10 cellular contexts compared by ENCODE assay signal in genomic region chr14:103607822-103608221, GRCh38. TPM values are rescaled to one million over a fixed set of nuclear protein-coding genes. Genes with fewer than 3 reads are reported as not detected.
DNase-seq lines count a peak whose midpoint lies in the region; ATAC-seq and TF ChIP-seq lines count a peak whose summit lies in the region.
"Had no signal": no experiment of that assay in that cellular context is flagged by ENCODE, and none has a peak within 500 bp of the region (broad histone marks: within the 10 kb centered on the region; RNA-seq: fewer than 3 reads in every experiment).

No MANE protein-coding gene starts in this region.

- TF ChIP-seq POLR2A in breast epithelium (IDR thresholded peaks at IDR 0.05) (no peak), right lobe of liver (IDR thresholded peaks at IDR 0.05) (no peak)

- H3K79me2 ChIP-seq in mammary epithelial cell (ENCODE audit: insufficient read depth, low read length): no peaks in the 10 kb centered on the region

- CTCF ChIA-PET in mammary epithelial cell (lab: Charles Lee; ENCODE audit: low non-redundant PET): no interaction called here
- CTCF ChIA-PET in activated CD4-positive, alpha-beta memory T cell treated with anti-CD3 and anti-CD28 coated beads for 36 hours (lab: Charles Lee): interaction anchor here (1.0 to 1.8 kb wide), 3 partner anchors 45 to 293 kb away, joined by 3 to 4 read pairs (median 3); no protein-coding TSS in a partner anchor

- DNase-seq in breast epithelium (ENCODE audit: low spot score in 2 of 2) (no peak), mammary epithelial cell (no peak), right lobe of liver (no peak), ureter (ENCODE audit: low spot score) (no peak)
- DNase-seq in activated CD4-positive, alpha-beta memory T cell treated with anti-CD3 and anti-CD28 coated beads for 36 hours: no peak
- DNase-seq: cortex of kidney had no signal

- ATAC-seq in right lobe of liver (peak in 3 of 4 donors; percentile 9 to 12 (median 12)), HG03139 (IDR thresholded peaks at IDR 0.05; ENCODE audit: unreplicated experiment) (no peak), esophagus mucosa (no peak)

- H2AFZ ChIP-seq in mammary epithelial cell (ENCODE audit: low read depth, low read length): no peak overlapping the region

- intact Hi-C loops in breast epithelium (cut with DNase I; ENCODE audit: low total_unique reads): no loop called here
- intact Hi-C loops in mammary epithelial cell (cut with micrococcal nuclease): no loop called here
- intact Hi-C loops in activated CD4-positive, alpha-beta memory T cell treated with anti-CD3 and anti-CD28 coated beads for 36 hours (cut with micrococcal nuclease): no loop called here
- intact Hi-C loops in right lobe of liver (cut with DNase I): no loop called here

- POLR2A ChIA-PET in activated CD4-positive, alpha-beta memory T cell treated with anti-CD3 and anti-CD28 coated beads for 36 hours (lab: Charles Lee): interaction anchor here (0.7 kb wide), 1 partner anchor 11 kb away, joined by 3 read pairs; no protein-coding TSS in a partner anchor

- H3K4me3 ChIP-seq in breast epithelium (peak overlapping the region; percentile 9 to 53 (median 20)), mammary epithelial cell (replicated peaks in 1 of 3; ENCODE audit: insufficient read depth in 1 of 3, low read depth in 2 of 3, low read length in 3 of 3) (no peak overlapping the region), right lobe of liver (no peak overlapping the region)
- H3K4me3 ChIP-seq: K562 had no signal

- no peak overlapping the region for H3K4me2 ChIP-seq in mammary epithelial cell (ENCODE audit: insufficient read depth, low read depth, low read length)

- peak overlapping the region; percentile 48 for H3K4me3 Mint-ChIP-seq in activated CD4-positive, alpha-beta memory T cell treated with anti-CD3 and anti-CD28 coated beads for 36 hours

- peaks cover 11% of the 10 kb centered on the region for H3K9me3 Mint-ChIP-seq in activated CD4-positive, alpha-beta memory T cell treated with anti-CD3 and anti-CD28 coated beads for 36 hours

- dilution Hi-C loops in mammary epithelial cell (cut with HindIII; ENCODE audit: low sequenced_read_pairs): no loop called here

- H3K9me3 ChIP-seq in breast epithelium (peaks cover 7 to 8% of the 10 kb centered on the region in 2 donors), mammary epithelial cell (replicated peaks; ENCODE audit: insufficient read depth, low read length) (peaks cover 8% of the 10 kb centered on the region), right lobe of liver (peaks cover 0 to 6% (median 2%) of the 10 kb centered on the region in 4 donors)

- H4K20me1 ChIP-seq in mammary epithelial cell (ENCODE audit: insufficient read depth, low read length): no peaks in the 10 kb centered on the region

- H3K4me1 ChIP-seq in breast epithelium (peaks cover 0 to 10% of the 10 kb centered on the region in 2 donors), mammary epithelial cell (ENCODE audit: insufficient read depth, low read length) (peaks cover 10% of the 10 kb centered on the region), right lobe of liver (no peaks in the 10 kb centered on the region)

- BruUV-seq in mammary epithelial cell (replicated peaks; lab: Mats Ljungman, UMichigan): no TSS peak

- H3K4me1 Mint-ChIP-seq in activated CD4-positive, alpha-beta memory T cell treated with anti-CD3 and anti-CD28 coated beads for 36 hours (ENCODE audit: low read depth): peaks cover 16% of the 10 kb centered on the region

- H3K27ac Mint-ChIP-seq in activated CD4-positive, alpha-beta memory T cell treated with anti-CD3 and anti-CD28 coated beads for 36 hours: no peak overlapping the region

- in situ Hi-C loops in mammary epithelial cell (cut with MboI; ENCODE audit: low sequenced_read_pairs in 2 of 2): no loop called here

- H3K27me3 ChIP-seq in breast epithelium (no peaks in the 10 kb centered on the region), mammary epithelial cell (ENCODE audit: insufficient read depth, low read length) (no peaks in the 10 kb centered on the region), right lobe of liver (no peaks in the 10 kb centered on the region)

- H3K36me3 Mint-ChIP-seq in activated CD4-positive, alpha-beta memory T cell treated with anti-CD3 and anti-CD28 coated beads for 36 hours: peaks cover 7% of the 10 kb centered on the region

- peaks cover 4% of the 10 kb centered on the region for H3K27me3 Mint-ChIP-seq in activated CD4-positive, alpha-beta memory T cell treated with anti-CD3 and anti-CD28 coated beads for 36 hours

- WGBS in mammary epithelial cell (ENCODE audit: low coverage, missing lambda C conversion rate): 65% methylated on average over 4 of the region's 15 CpGs
- 16% methylated on average over 8 of the region's 15 CpGs for WGBS in right lobe of liver (ENCODE audit: insufficient coverage, low coverage, low lambda C conversion rate, missing lambda C conversion rate)

- no peak overlapping the region for H3K9ac ChIP-seq in mammary epithelial cell (ENCODE audit: insufficient read depth, low read length)

- TF ChIP-seq CTCF in breast epithelium (IDR thresholded peaks at IDR 0.05) (no peak), mammary epithelial cell (conservative IDR thresholded peaks at IDR 0.05 in 1 of 2, IDR thresholded peaks at IDR 0.05 in 1 of 2; ENCODE audit: extremely low read depth in 1 of 2, insufficient read depth in 1 of 2, low read depth in 1 of 2, low read length in 2 of 2) (no peak), right lobe of liver (IDR thresholded peaks at IDR 0.05) (no peak)

- H3K36me3 ChIP-seq in breast epithelium: no peaks in the 10 kb centered on the region
- no peaks in the 10 kb centered on the region for H3K36me3 ChIP-seq in mammary epithelial cell (ENCODE audit: insufficient read depth, low read length)
- H3K36me3 ChIP-seq in right lobe of liver: no peaks in the 10 kb centered on the region

- no peak overlapping the region for H3K27ac ChIP-seq in breast epithelium
- H3K27ac ChIP-seq in mammary epithelial cell (ENCODE audit: insufficient read depth, low read depth, low read length): no peak overlapping the region
- no peak overlapping the region for H3K27ac ChIP-seq in right lobe of liver
- peak overlapping the region; percentile 40 for H3K27ac ChIP-seq in temporal lobe (ENCODE audit: low read depth, low read length)

RNA-seq across cellular contexts. Expression of gene KLC1, which starts 21.2 kb away (rescaled TPM):
- total RNA-seq in breast epithelium (100 to 1,000 TPM; 222 to 275 (median 253) TPM), mammary epithelial cell (100 to 1,000 TPM; 216 to 237 TPM), right lobe of liver (10 to 100 TPM; 45.8 to 78.9 (median 58.0) TPM), temporal lobe (412 TPM), ureter (179 TPM), esophagus mucosa (80.3 TPM)
- polyA plus RNA-seq in mammary epithelial cell: 102 TPM
- polyA minus RNA-seq in mammary epithelial cell: 142 TPM
- total RNA-seq in activated CD4-positive, alpha-beta memory T cell treated with anti-CD3 and anti-CD28 coated beads for 36 hours: 100 to 1,000 TPM; 119 to 130 TPM

RNA-seq across cellular contexts. Expression of gene COA8, which starts 45.1 kb away (rescaled TPM):
- total RNA-seq in breast epithelium (10 to 100 TPM; 26.5 to 41.9 (median 27.2) TPM), mammary epithelial cell (10 to 100 TPM; 22.3 to 49.3 TPM), right lobe of liver (10 to 100 TPM in 5 of 6 experiments, 1 to 10 TPM in 1; 7.5 to 17.7 (median 14.9) TPM), temporal lobe (26.8 TPM), ureter (37.3 TPM), esophagus mucosa (30.3 TPM)
- 18.1 TPM for polyA plus RNA-seq in mammary epithelial cell
- polyA minus RNA-seq in mammary epithelial cell: not detected
- total RNA-seq in activated CD4-positive, alpha-beta memory T cell treated with anti-CD3 and anti-CD28 coated beads for 36 hours: 10 to 100 TPM; 46.2 to 48.9 TPM

RNA-seq across cellular contexts. Expression of gene BAG5, which starts 45.4 kb away (rescaled TPM):
- total RNA-seq in breast epithelium: 10 to 100 TPM; 29.5 to 45.4 (median 38.5) TPM
- total RNA-seq in mammary epithelial cell: 10 to 100 TPM; 31.3 to 39.0 TPM
- polyA plus RNA-seq in mammary epithelial cell: 9.1 TPM
- polyA minus RNA-seq in mammary epithelial cell: 25.3 TPM
- 10 to 100 TPM; 23.2 to 23.8 TPM for total RNA-seq in activated CD4-positive, alpha-beta memory T cell treated with anti-CD3 and anti-CD28 coated beads for 36 hours
- 10 to 100 TPM in 4 of 6 experiments, 1 to 10 TPM in 2; 6.5 to 11.4 (median 10.9) TPM for total RNA-seq in right lobe of liver
- total RNA-seq in temporal lobe: 32.2 TPM
- 36.8 TPM for total RNA-seq in ureter
- total RNA-seq in esophagus mucosa: 23.6 TPM

Comparison
In these comparisons a context has a peak if more than half of its experiments do, and no peak if none do; other contexts are left out.
1. H3K4me3 ChIP-seq: peak in breast epithelium (3 of 3); none in mammary epithelial cell (0 of 3) and right lobe of liver (0 of 3).
2. ATAC-seq: peak in right lobe of liver (3 of 4); none in HG03139 (single experiment) and esophagus mucosa (single experiment).